11 cellular contexts compared by ENCODE assay signal in genomic region chr6:65248211-65248610, GRCh38.
"Had no signal": no experiment of that assay in that cellular context is flagged by ENCODE, and none has a peak within 500 bp of the region (broad histone marks: within the 10 kb centered on the region; RNA-seq: fewer than 3 reads in every experiment).

No MANE protein-coding gene starts in this region.

- H3K9me3 ChIP-seq: HAP-1 had no signal

- H3K4me1 Mint-ChIP-seq: GM23338 had no signal

- H3K9ac ChIP-seq: GM23248 had no signal

- H3K4me3 Mint-ChIP-seq: GM23338, H9, HFFc6 had no signal

- H3K27ac ChIP-seq: GM23248 had no signal

- ATAC-seq: GM23338, HCT116 had no signal

- H3K4me2 ChIP-seq: GM23338 had no signal

- H2AFZ ChIP-seq: GM23248, GM23338 had no signal

- DNase-seq: GM23248, GOT3, H7, H9, HCEC 1CT, HFFc6 had no signal

- H3K4me3 ChIP-seq: GM23248, GM23338, HAP-1 had no signal

- H3K36me3 ChIP-seq: HAP-1 had no signal

- H3K27ac Mint-ChIP-seq: GM23338, H9, HFFc6 had no signal

- FAIRE-seq: H1, H54 had no signal

- H3K4me1 ChIP-seq: HAP-1 had no signal

- H3K9me3 Mint-ChIP-seq: GM23338, H9, HFFc6 had no signal
